8 cellular contexts compared by ENCODE assay signal in the genomic region with DNA sequence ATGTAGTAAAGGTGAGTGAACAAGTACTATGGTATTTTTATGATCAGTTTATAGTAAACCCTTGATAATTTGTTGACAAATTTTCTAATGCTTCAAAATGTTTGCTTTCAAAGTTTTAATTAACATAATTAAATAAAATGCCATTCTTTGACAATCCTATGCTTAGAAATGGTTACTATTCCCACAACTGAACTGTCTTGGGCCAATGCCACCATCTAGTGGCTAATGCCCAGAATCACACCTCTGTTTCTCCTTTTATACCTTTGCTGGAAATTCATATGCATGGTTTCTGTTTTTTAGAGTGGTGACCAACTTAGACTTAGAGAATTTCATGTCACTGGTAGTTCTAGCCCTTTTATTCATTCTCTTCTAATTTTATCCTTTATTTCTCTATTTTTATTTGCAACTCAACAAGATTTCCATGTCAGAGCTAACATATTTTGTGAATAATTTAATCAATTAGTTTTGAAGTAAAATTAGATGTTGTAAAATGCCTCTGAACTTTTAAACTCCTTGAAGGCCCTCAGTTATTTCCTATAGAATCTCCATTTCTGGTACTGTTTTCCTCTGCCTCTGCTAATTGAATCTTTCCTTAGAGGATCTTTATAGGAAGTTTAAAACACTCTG. TPM values are rescaled to one million over a fixed set of nuclear protein-coding genes. Genes with fewer than 3 reads are reported as not detected.
DNase-seq lines count a peak whose midpoint lies in the region; ATAC-seq and TF ChIP-seq lines count a peak whose summit lies in the region.

No MANE protein-coding gene starts in this region.

- H3K36me3 ChIP-seq in transverse colon = peaks cover 0 to 46% (median 12%) of the 10 kb centered on the region in 4 donors

- TF ChIP-seq CTCF in neural crest cell (conservative IDR thresholded peaks at IDR 0.05) (peak; percentile 98), transverse colon (IDR thresholded peaks at IDR 0.05) (peak; percentile 88 to 94 (median 91))

- H3K36me3 Mint-ChIP-seq in neural crest cell (ENCODE audit: low read depth) = peaks cover 7% of the 10 kb centered on the region

- peaks cover 15% of the 10 kb centered on the region for H3K4me1 Mint-ChIP-seq in neural crest cell

- DNase-seq in G401 (ENCODE audit: low spot score) (peak; percentile 72), NOMO-1 treated with dmso at 0.1 percent for 144 hours (lab: John Stamatoyannopoulos, UW; ENCODE audit: unreplicated experiment) (peak; percentile 27), fibroblast of peridontal ligament (ENCODE audit: extremely low read depth) (peak; percentile 74), neural crest cell (ENCODE audit: low read depth, low spot score) (peak; percentile 30), transverse colon (peak; percentile 52)
- peak; percentile 44 for DNase-seq in activated T-cell treated with anti-CD3 and anti-CD28 coated beads, Interleukin-2, amount 50 U/mL, for 1 hour

- no peaks in the 10 kb centered on the region for H3K27me3 ChIP-seq in transverse colon

- no peak for TF ChIP-seq EP300 in transverse colon (IDR thresholded peaks at IDR 0.05; ENCODE audit: low read depth)

- H3K9me3 Mint-ChIP-seq in neural crest cell = no peaks in the 10 kb centered on the region

- no peak overlapping the region for H3K4me3 ChIP-seq in transverse colon

- H3K27ac ChIP-seq in transverse colon = no peak overlapping the region

- H3K4me3 Mint-ChIP-seq in neural crest cell = no peak overlapping the region

- peak; percentile 78 for ATAC-seq in HG03354 (IDR thresholded peaks at IDR 0.05; ENCODE audit: poor library complexity, severe bottlenecking, unreplicated experiment)
- ATAC-seq in GM18519 (IDR thresholded peaks at IDR 0.05; ENCODE audit: low FRiP score, unreplicated experiment) = no peak

- no peak for TF ChIP-seq POLR2A in transverse colon (IDR thresholded peaks at IDR 0.05)

- no peaks in the 10 kb centered on the region for H3K9me3 ChIP-seq in transverse colon

- H3K4me1 ChIP-seq in transverse colon = peaks cover 0 to 3% (median 0%) of the 10 kb centered on the region in 4 donors

- no peak overlapping the region for H3K27ac Mint-ChIP-seq in neural crest cell (ENCODE audit: unreplicated experiment)

- in situ Hi-C loops in G401 (cut with HindIII; ENCODE audit: low sequenced_read_pairs) (no loop called here), transverse colon (cut with MboI; ENCODE audit: low pct_ligation_motif_present in 1 of 4, low pct_unique_long_range_greater_than_20kb in 1 of 4, low sequenced_read_pairs in 3 of 4) (loop anchor here (5.0 to 25.0 kb wide), 6 partner anchors 164 to 364 kb away; no protein-coding TSS in a partner anchor)

- no peaks in the 10 kb centered on the region for H3K27me3 Mint-ChIP-seq in neural crest cell (ENCODE audit: low read depth)

- intact Hi-C loops in transverse colon (cut with DNase I; ENCODE audit: low total_unique reads) = no loop called here

RNA-seq across cellular contexts. Expression of gene PCGF5, which starts 31.1 kb away (rescaled TPM):
- 0.07 and 0.12 TPM in 2 replicates for total RNA-seq in G401 (2014; rRNA removed; shearing (Covaris generic))
- total RNA-seq in neural crest cell (10.2 and 11.2 TPM in 2 replicates), transverse colon (10 to 100 TPM; 26.3 to 94.1 (median 57.0) TPM)
